ENCODE assay signal across 32 cellular contexts in the genomic region with DNA sequence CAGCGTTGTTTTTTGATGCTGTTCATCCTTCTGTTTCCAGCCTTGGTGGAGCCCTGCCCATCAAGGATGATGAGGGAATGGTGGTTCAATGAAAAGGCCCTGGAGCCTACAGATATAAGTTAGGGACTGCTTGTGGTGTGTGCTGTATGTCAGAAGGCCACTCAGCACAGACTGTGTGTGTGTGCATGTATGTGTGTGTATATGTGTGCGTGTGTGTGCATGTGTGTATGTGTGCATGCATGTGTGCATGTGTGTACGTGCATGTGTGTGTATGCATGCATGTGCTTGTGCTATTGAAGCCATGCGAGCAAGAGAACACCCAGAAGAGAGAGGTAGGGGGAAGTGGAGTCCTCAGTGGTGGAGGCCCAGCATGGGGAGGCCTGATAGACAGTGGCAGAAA.
"Had no signal": no experiment of that assay in that cellular context is flagged by ENCODE, and none has a peak within 500 bp of the region (broad histone marks: within the 10 kb centered on the region; RNA-seq: fewer than 3 reads in every experiment).

No MANE protein-coding gene starts in this region.

- H3K4me1 Mint-ChIP-seq: activated CD4-positive, alpha-beta memory T cell treated with anti-CD3 and anti-CD28 coated beads, Interleukin-2, amount 10 ng/mL, durations not matched to agents 7 days and 5 days; activated CD8-positive, alpha-beta memory T cell treated with anti-CD3 and anti-CD28 coated beads, Interleukin-2, amount 10 ng/mL, durations not matched to agents 7 days and 5 days; activated T-helper 17 cell treated with anti-CD3 and anti-CD28 coated beads, Interleukin-2, amount 50 U/mL, for 72 hours had no signal

- H3K4me3 ChIP-seq: adrenal gland, body of pancreas, breast epithelium, SJSA1 had no signal

- DNase-seq: activated CD4-positive, alpha-beta memory T cell treated with anti-CD3 and anti-CD28 coated beads, Interleukin-2, amount 10 ng/mL, durations not matched to agents 7 days and 5 days; activated CD4-positive, alpha-beta T cell treated with anti-CD3 and anti-CD28 coated beads for 1 hour; activated CD4-positive, alpha-beta T cell treated with anti-CD3 and anti-CD28 coated beads for 48 hours; activated CD4-positive, CD25-positive, alpha-beta regulatory T cell; activated CD8-positive, alpha-beta memory T cell treated with anti-CD3 and anti-CD28 coated beads for 24 hours; activated CD8-positive, alpha-beta memory T cell treated with anti-CD3 and anti-CD28 coated beads, Interleukin-2, amount 10 ng/mL, durations not matched to agents 7 days and 5 days; activated CD8-positive, alpha-beta memory T cell treated with anti-CD3 and anti-CD28 coated beads, Interleukin-2, amount 50 U/mL, for 48 hours; activated effector memory CD4-positive, alpha-beta T cell treated with anti-CD3 and anti-CD28 coated beads, Interleukin-2, amount 50 U/mL, for 16 hours; activated naive CD4-positive, alpha-beta T cell; activated T-cell treated with anti-CD3 and anti-CD28 coated beads, Interleukin-2, amount 50 U/mL, for 72 hours; Karpas-422; KBM-7; NCI-H1105; NCI-H1417 treated with DMSO at 0.1 percent for 48 hours; NCI-H187 treated with DMSO at 0.1 percent for 48 hours; NCI-H2081; NCI-H2171 treated with DMSO at 0.1 percent for 48 hours; NCI-H446 treated with DMSO at 0.1 percent for 48 hours; NCI-H524; NCI-H69; SHP77 treated with DMSO at 0.1 percent for 48 hours; T-helper 1 cell; T-helper 2 cell; T-helper 9 cell; WERI-Rb-1 had no signal

- FAIRE-seq: astrocyte had no signal

- H3K4me1 ChIP-seq: adrenal gland, body of pancreas, breast epithelium had no signal

- H3K4me3 Mint-ChIP-seq: activated CD4-positive, alpha-beta memory T cell treated with anti-CD3 and anti-CD28 coated beads, Interleukin-2, amount 10 ng/mL, durations not matched to agents 7 days and 5 days; activated CD8-positive, alpha-beta memory T cell treated with anti-CD3 and anti-CD28 coated beads, Interleukin-2, amount 10 ng/mL, durations not matched to agents 7 days and 5 days; activated T-cell treated with anti-CD3 and anti-CD28 coated beads, Interleukin-2, amount 50 U/mL, for 72 hours; activated T-helper 17 cell treated with anti-CD3 and anti-CD28 coated beads, Interleukin-2, amount 50 U/mL, for 72 hours had no signal

- H3K27ac ChIP-seq: adrenal gland, body of pancreas, breast epithelium, SJSA1, WERI-Rb-1 had no signal

- H3K27ac Mint-ChIP-seq: activated CD4-positive, alpha-beta memory T cell treated with anti-CD3 and anti-CD28 coated beads, Interleukin-2, amount 10 ng/mL, durations not matched to agents 7 days and 5 days; activated CD8-positive, alpha-beta memory T cell treated with anti-CD3 and anti-CD28 coated beads, Interleukin-2, amount 10 ng/mL, durations not matched to agents 7 days and 5 days; activated naive CD4-positive, alpha-beta T cell treated with anti-CD3 and anti-CD28 coated beads, Interleukin-2, amount 50 U/mL, for 72 hours; activated T-cell treated with anti-CD3 and anti-CD28 coated beads, Interleukin-2, amount 50 U/mL, for 72 hours; activated T-helper 17 cell treated with anti-CD3 and anti-CD28 coated beads, Interleukin-2, amount 50 U/mL, for 72 hours had no signal

- H3K27me3 Mint-ChIP-seq: activated CD4-positive, alpha-beta memory T cell treated with anti-CD3 and anti-CD28 coated beads, Interleukin-2, amount 10 ng/mL, durations not matched to agents 7 days and 5 days had no signal

- H3K9me3 Mint-ChIP-seq: activated CD4-positive, alpha-beta memory T cell treated with anti-CD3 and anti-CD28 coated beads, Interleukin-2, amount 10 ng/mL, durations not matched to agents 7 days and 5 days; activated naive CD4-positive, alpha-beta T cell treated with anti-CD3 and anti-CD28 coated beads, Interleukin-2, amount 50 U/mL, for 72 hours; activated T-cell treated with anti-CD3 and anti-CD28 coated beads, Interleukin-2, amount 50 U/mL, for 72 hours; activated T-helper 17 cell treated with anti-CD3 and anti-CD28 coated beads, Interleukin-2, amount 50 U/mL, for 72 hours had no signal

- H3K36me3 Mint-ChIP-seq: activated CD8-positive, alpha-beta memory T cell treated with anti-CD3 and anti-CD28 coated beads, Interleukin-2, amount 10 ng/mL, durations not matched to agents 7 days and 5 days; activated naive CD4-positive, alpha-beta T cell treated with anti-CD3 and anti-CD28 coated beads, Interleukin-2, amount 50 U/mL, for 72 hours had no signal

- ATAC-seq: activated CD8-positive, alpha-beta memory T cell treated with anti-CD3 and anti-CD28 coated beads, Interleukin-2, amount 10 ng/mL, durations not matched to agents 7 days and 5 days; activated naive CD4-positive, alpha-beta T cell treated with anti-CD3 and anti-CD28 coated beads, Interleukin-2, amount 50 U/mL, for 72 hours; activated T-cell treated with anti-CD3 and anti-CD28 coated beads, Interleukin-2, amount 50 U/mL, for 72 hours; activated T-helper 17 cell treated with anti-CD3 and anti-CD28 coated beads, Interleukin-2, amount 50 U/mL, for 72 hours; body of pancreas had no signal

- H3K27me3 ChIP-seq: adrenal gland, body of pancreas, breast epithelium, SJSA1 had no signal

- H3K9me3 ChIP-seq: adrenal gland, body of pancreas, breast epithelium, SJSA1 had no signal

- H3K36me3 ChIP-seq: adrenal gland, breast epithelium, SJSA1, WERI-Rb-1 had no signal
